18 cellular contexts compared by ENCODE assay signal in genomic region chr4:57084360-57084759, GRCh38. TPM values are rescaled to one million over a fixed set of nuclear protein-coding genes. Genes with fewer than 3 reads are reported as not detected.
"Had no signal": no experiment of that assay in that cellular context is flagged by ENCODE, and none has a peak within 500 bp of the region (broad histone marks: within the 10 kb centered on the region; RNA-seq: fewer than 3 reads in every experiment).

No MANE protein-coding gene starts in this region.

- H3K36me3 ChIP-seq: breast epithelium, colonic mucosa, left lung, upper lobe of right lung had no signal

- H3K27ac ChIP-seq: breast epithelium, colonic mucosa, left lung, upper lobe of right lung had no signal

- FAIRE-seq: small intestine had no signal

- DNase-seq: activated gamma-delta T cell treated with Interleukin-2 at 50 U/mL for 16 hours; activated T-cell treated with anti-CD3 and anti-CD28 coated beads, Interleukin-2, amount 50 U/mL, for 1 hour; anterior cingulate cortex; colonic mucosa; dorsolateral prefrontal cortex; left lung; nucleus accumbens; posterior cingulate gyrus; small intestine; stimulated activated CD4-positive, alpha-beta T cell treated with anti-CD3 and anti-CD28 coated beads, Interleukin-15, amount 100 ng/mL, for 24 hours; stimulated activated CD4-positive, alpha-beta T cell treated with anti-CD3 and anti-CD28 coated beads, Interleukin-2, amount 100 ng/mL, for 48 hours; stimulated activated CD8-positive, alpha-beta memory T cell treated with anti-CD3 and anti-CD28 coated beads, Interleukin-4, amount 100 ng/mL, for 48 hours; stimulated activated naive CD4-positive, alpha-beta T cell; T-helper 9 cell; upper lobe of right lung had no signal

- ATAC-seq: left lung, sciatic nerve, upper lobe of right lung had no signal

- H3K9me3 ChIP-seq: breast epithelium, colonic mucosa, left lung, upper lobe of right lung had no signal

- H3K4me1 ChIP-seq: breast epithelium, colonic mucosa had no signal

- H3K27me3 ChIP-seq: breast epithelium, colonic mucosa, left lung, upper lobe of right lung had no signal

- H3K4me3 ChIP-seq: breast epithelium, colonic mucosa, dorsolateral prefrontal cortex, left lung, upper lobe of right lung had no signal

RNA-seq across cellular contexts. Expression of gene IGFBP7, which starts 25.8 kb away (rescaled TPM):
- total RNA-seq: T-helper 1 cell treated with Interleukin-12 subunit alpha and Interleukin-12 subunit beta and Interleukin-4 antibody, amounts not matched to agents 30 ng/mL and 1 ng/mL, for 36 hours had no signal
